In genomic region chr16:16868727-16869126, GRCh38 we compare ENCODE assay signal across 1 cellular context.
TF ChIP-seq lines count a peak whose summit lies in the region.

No MANE protein-coding gene starts in this region.

TF ChIP-seq in K562, 482 proteins besides CTCF, POLR2A, EP300 and RAD21:
- TF ChIP-seq POLR2G (IDR thresholded peaks at IDR 0.05; ENCODE audit: low read depth, low read length): no peak
